8 cellular contexts compared by ENCODE assay signal in genomic region chr1:235093013-235093618, GRCh38. TPM values are rescaled to one million over a fixed set of nuclear protein-coding genes. Genes with fewer than 3 reads are reported as not detected.
DNase-seq lines count a peak whose midpoint lies in the region; ATAC-seq and TF ChIP-seq lines count a peak whose summit lies in the region.

No MANE protein-coding gene starts in this region.

- WGBS in stomach, 5 donors: 23 to 38% (median 31%) methylated on average over 16 to 23 of the region's 23 CpGs

- intact Hi-C loops in stomach (cut with DNase I; ENCODE audit: low total_unique reads): loop anchor here (5.0 kb wide), 1 partner anchor 601 kb away; no protein-coding TSS in a partner anchor

- H3K9me3 Mint-ChIP-seq in activated T-cell treated with anti-CD3 and anti-CD28 coated beads, Interleukin-2, amount 50 U/mL, for 24 hours: no peaks in the 10 kb centered on the region

- peaks cover 13% of the 10 kb centered on the region for H3K4me1 Mint-ChIP-seq in activated T-cell treated with anti-CD3 and anti-CD28 coated beads, Interleukin-2, amount 50 U/mL, for 24 hours (ENCODE audit: low read depth)

- H3K27me3 Mint-ChIP-seq in activated T-cell treated with anti-CD3 and anti-CD28 coated beads, Interleukin-2, amount 50 U/mL, for 24 hours: peaks cover 1% of the 10 kb centered on the region

- no peak for TF ChIP-seq POLR2A in stomach (IDR thresholded peaks at IDR 0.05)

- no peak for ATAC-seq in HG02759 (IDR thresholded peaks at IDR 0.05; ENCODE audit: unreplicated experiment)

- H3K27ac Mint-ChIP-seq in activated T-cell treated with anti-CD3 and anti-CD28 coated beads, Interleukin-2, amount 50 U/mL, for 24 hours: no peak overlapping the region

- H3K27ac ChIP-seq in stomach: peak overlapping the region in 1 of 5 donors; percentile 13

- H3K36me3 ChIP-seq in stomach: no peaks in the 10 kb centered on the region

- no peaks in the 10 kb centered on the region for H3K9me3 ChIP-seq in stomach

- no peaks in the 10 kb centered on the region for H3K27me3 ChIP-seq in stomach

- TF ChIP-seq EP300 in stomach (IDR thresholded peaks at IDR 0.05): no peak

- no peak overlapping the region for H3K4me3 Mint-ChIP-seq in activated T-cell treated with anti-CD3 and anti-CD28 coated beads, Interleukin-2, amount 50 U/mL, for 24 hours

- H3K36me3 Mint-ChIP-seq in activated T-cell treated with anti-CD3 and anti-CD28 coated beads, Interleukin-2, amount 50 U/mL, for 24 hours (ENCODE audit: low read depth): no peaks in the 10 kb centered on the region

- peak overlapping the region in 3 of 4 donors; percentile 16 to 38 (median 26) for H3K4me3 ChIP-seq in stomach

- peak in 1 of 7 experiments; percentile 12 for TF ChIP-seq CTCF in stomach (IDR thresholded peaks at IDR 0.05)

- in situ Hi-C loops in KBM-7 (cut with MboI; ENCODE audit: low pct_unique_long_range_greater_than_20kb, low sequenced_read_pairs): loop anchor here (10.0 to 25.0 kb wide), 3 partner anchors 356 to 598 kb away; no protein-coding TSS in a partner anchor

- DNase-seq in DMS53 (lab: John Stamatoyannopoulos, UW) (peak; percentile 83), KBM-7 (peak; percentile 32), astrocyte of the hippocampus (ENCODE audit: low read depth, low spot score) (peak; percentile 76), islet precursor cell (peak; percentile 93), stomach (peak; percentile 40), NK-92 (lab: John Stamatoyannopoulos, UW; ENCODE audit: unreplicated experiment) (no peak)
- DNase-seq in activated T-cell treated with anti-CD3 and anti-CD28 coated beads, Interleukin-2, amount 50 U/mL, for 24 hours: no peak

- peaks cover 8 to 16% (median 10%) of the 10 kb centered on the region in 4 donors for H3K4me1 ChIP-seq in stomach

RNA-seq across cellular contexts. Expression of gene TOMM20, which starts 35.5 kb away (rescaled TPM):
- total RNA-seq in stomach: 100 to 1,000 TPM in 1 of 5 donors, 10 to 100 TPM in 4; 21.4 to 145 (median 51.9) TPM
- polyA plus RNA-seq in stomach: 100 to 1,000 TPM in 1 of 3 donors, 10 to 100 TPM in 2; 63.4 to 102 (median 72.9) TPM

Comparison
In these comparisons a context has a peak if more than half of its experiments do, and no peak if none do; other contexts are left out.
1. DNase-seq: peak in DMS53 (single experiment), KBM-7 (single experiment), astrocyte of the hippocampus (single experiment), islet precursor cell (single experiment) and stomach (single experiment); none in activated T-cell treated with anti-CD3 and anti-CD28 coated beads, Interleukin-2, amount 50 U/mL, for 24 hours (single experiment) and NK-92 (single experiment).